Comparison of ENCODE assay signal across 10 cellular contexts in the genomic region with DNA sequence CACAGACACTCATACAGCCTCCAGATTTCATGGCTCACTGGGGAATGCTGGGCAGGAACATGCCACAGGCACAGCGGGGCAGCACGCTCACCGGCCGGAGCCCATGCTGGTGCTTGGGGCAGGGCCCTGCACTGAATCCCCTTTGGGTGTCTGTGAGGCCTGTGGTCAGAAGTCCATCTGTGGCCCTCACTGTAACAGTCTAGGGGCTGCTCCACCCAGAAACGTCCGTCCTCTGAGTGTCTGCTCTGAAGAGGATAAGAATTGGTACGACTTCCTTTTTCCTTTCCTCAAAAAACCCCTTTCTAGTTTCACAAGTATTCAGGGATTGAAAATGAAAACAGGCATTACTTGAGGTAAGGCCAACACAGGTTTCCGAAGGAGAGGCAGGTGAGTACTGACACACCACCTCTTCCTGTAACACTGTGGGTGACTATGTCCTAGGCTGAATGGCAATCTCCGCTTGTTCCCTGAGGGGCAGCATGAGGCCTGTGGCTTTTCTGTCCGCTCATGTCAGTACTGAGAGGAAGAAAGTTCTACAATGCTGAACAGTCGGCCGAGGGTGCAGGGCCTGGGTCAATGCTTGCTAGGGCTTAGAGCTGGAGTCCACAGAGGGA. TPM values are rescaled to one million over a fixed set of nuclear protein-coding genes. Genes with fewer than 3 reads are reported as not detected.
DNase-seq lines count a peak whose midpoint lies in the region; ATAC-seq and TF ChIP-seq lines count a peak whose summit lies in the region.
"Had no signal": no experiment of that assay in that cellular context is flagged by ENCODE, and none has a peak within 500 bp of the region (broad histone marks: within the 10 kb centered on the region; RNA-seq: fewer than 3 reads in every experiment).

No MANE protein-coding gene starts in this region.

- ATAC-seq in GM21723 (IDR thresholded peaks at IDR 0.05; ENCODE audit: unreplicated experiment) (peak; percentile 70), HG03575 (IDR thresholded peaks at IDR 0.05; ENCODE audit: extremely low read depth, insufficient number of reproducible peaks, low FRiP score, unreplicated experiment) (peak; percentile 68), body of pancreas (no peak)
- ATAC-seq in stimulated activated memory B cell treated with anti-CD40 and anti-IgM and Interleukin-4, amounts not matched to agents 10 μg/mL and 1 μg/mL and 100 μg/mL, for 72 hours, result peak; percentile 80
- ATAC-seq: esophagus mucosa had no signal

- H3K36me3 ChIP-seq in body of pancreas (replicated peaks in 1 of 2; ENCODE audit: insufficient read depth in 1 of 2, low read depth in 2 of 2), result peaks cover 0 to 4% of the 10 kb centered on the region in 2 donors

- no peaks in the 10 kb centered on the region for H3K27me3 ChIP-seq in body of pancreas

- no peak overlapping the region for H3K4me3 ChIP-seq in body of pancreas

- WGBS in body of pancreas, 2 donors, result 87 to 91% methylated on average over 9 to 11 of the region's 12 CpGs

- peaks cover 20% of the 10 kb centered on the region for H3K4me1 ChIP-seq in body of pancreas

- CTCF ChIA-PET in activated CD4-positive, alpha-beta memory T cell treated with anti-CD3 and anti-CD28 coated beads for 36 hours (lab: Charles Lee), result interaction anchor here (1.5 kb wide), 1 partner anchor 52 kb away, joined by 4 read pairs; no protein-coding TSS in a partner anchor
- CTCF ChIA-PET in activated CD4-positive, alpha-beta memory T cell treated with anti-CD3 and anti-CD28 coated beads, Interleukin-2, amount 10 ng/mL, durations not matched to agents 7 days and 5 days (lab: Charles Lee), result no interaction called here

- H3K4me1 Mint-ChIP-seq in activated CD4-positive, alpha-beta memory T cell treated with anti-CD3 and anti-CD28 coated beads for 36 hours (ENCODE audit: low read depth), result peaks cover 20% of the 10 kb centered on the region
- H3K4me1 Mint-ChIP-seq in activated CD4-positive, alpha-beta memory T cell treated with anti-CD3 and anti-CD28 coated beads, Interleukin-2, amount 10 ng/mL, durations not matched to agents 7 days and 5 days, result peaks cover 14% of the 10 kb centered on the region
- H3K4me1 Mint-ChIP-seq in stimulated activated memory B cell treated with anti-CD40 and anti-IgM and Interleukin-4, amounts not matched to agents 10 μg/mL and 1 μg/mL and 100 μg/mL, for 72 hours, result peaks cover 23% of the 10 kb centered on the region

- H3K27me3 Mint-ChIP-seq in activated CD4-positive, alpha-beta memory T cell treated with anti-CD3 and anti-CD28 coated beads for 36 hours, result no peaks in the 10 kb centered on the region
- no peaks in the 10 kb centered on the region for H3K27me3 Mint-ChIP-seq in activated CD4-positive, alpha-beta memory T cell treated with anti-CD3 and anti-CD28 coated beads, Interleukin-2, amount 10 ng/mL, durations not matched to agents 7 days and 5 days
- no peaks in the 10 kb centered on the region for H3K27me3 Mint-ChIP-seq in stimulated activated memory B cell treated with anti-CD40 and anti-IgM and Interleukin-4, amounts not matched to agents 10 μg/mL and 1 μg/mL and 100 μg/mL, for 72 hours

- TF ChIP-seq POLR2A in body of pancreas (IDR thresholded peaks at IDR 0.05), result no peak

- peak; percentile 19 for DNase-seq in activated CD4-positive, alpha-beta memory T cell treated with anti-CD3 and anti-CD28 coated beads for 36 hours
- no peak for DNase-seq in activated CD4-positive, alpha-beta memory T cell treated with anti-CD3 and anti-CD28 coated beads, Interleukin-2, amount 10 ng/mL, durations not matched to agents 7 days and 5 days
- DNase-seq in anterior cingulate cortex (lab: John Stamatoyannopoulos, UW) (no peak), NCI-H1417 treated with DMSO at 0.1 percent for 48 hours (lab: John Stamatoyannopoulos, UW) (no peak), body of pancreas (no peak)
- DNase-seq: NCI-H748 treated with DMSO at 0.1 percent for 48 hours had no signal

- TF ChIP-seq CTCF in body of pancreas (IDR thresholded peaks at IDR 0.05), result no peak

- peaks cover 6% of the 10 kb centered on the region for H3K36me3 Mint-ChIP-seq in activated CD4-positive, alpha-beta memory T cell treated with anti-CD3 and anti-CD28 coated beads for 36 hours
- no peaks in the 10 kb centered on the region for H3K36me3 Mint-ChIP-seq in activated CD4-positive, alpha-beta memory T cell treated with anti-CD3 and anti-CD28 coated beads, Interleukin-2, amount 10 ng/mL, durations not matched to agents 7 days and 5 days (ENCODE audit: low read depth)
- H3K36me3 Mint-ChIP-seq in stimulated activated memory B cell treated with anti-CD40 and anti-IgM and Interleukin-4, amounts not matched to agents 10 μg/mL and 1 μg/mL and 100 μg/mL, for 72 hours, result peaks cover 23% of the 10 kb centered on the region

- no peak overlapping the region for H3K27ac Mint-ChIP-seq in activated CD4-positive, alpha-beta memory T cell treated with anti-CD3 and anti-CD28 coated beads for 36 hours
- no peak overlapping the region for H3K27ac Mint-ChIP-seq in activated CD4-positive, alpha-beta memory T cell treated with anti-CD3 and anti-CD28 coated beads, Interleukin-2, amount 10 ng/mL, durations not matched to agents 7 days and 5 days
- H3K27ac Mint-ChIP-seq in stimulated activated memory B cell treated with anti-CD40 and anti-IgM and Interleukin-4, amounts not matched to agents 10 μg/mL and 1 μg/mL and 100 μg/mL, for 72 hours, result peak overlapping the region; percentile 78

- H3K9me3 Mint-ChIP-seq in activated CD4-positive, alpha-beta memory T cell treated with anti-CD3 and anti-CD28 coated beads for 36 hours, result no peaks in the 10 kb centered on the region
- H3K9me3 Mint-ChIP-seq in activated CD4-positive, alpha-beta memory T cell treated with anti-CD3 and anti-CD28 coated beads, Interleukin-2, amount 10 ng/mL, durations not matched to agents 7 days and 5 days, result no peaks in the 10 kb centered on the region
- no peaks in the 10 kb centered on the region for H3K9me3 Mint-ChIP-seq in stimulated activated memory B cell treated with anti-CD40 and anti-IgM and Interleukin-4, amounts not matched to agents 10 μg/mL and 1 μg/mL and 100 μg/mL, for 72 hours

- POLR2A ChIA-PET in activated CD4-positive, alpha-beta memory T cell treated with anti-CD3 and anti-CD28 coated beads for 36 hours (lab: Charles Lee), result no interaction called here
- POLR2A ChIA-PET in activated CD4-positive, alpha-beta memory T cell treated with anti-CD3 and anti-CD28 coated beads, Interleukin-2, amount 10 ng/mL, durations not matched to agents 7 days and 5 days (lab: Charles Lee), result no interaction called here

- intact Hi-C loops in activated CD4-positive, alpha-beta memory T cell treated with anti-CD3 and anti-CD28 coated beads for 36 hours (cut with micrococcal nuclease), result no loop called here
- intact Hi-C loops in body of pancreas (cut with DNase I), result no loop called here

- peak overlapping the region in 1 of 4 donors; percentile 6 for H3K27ac ChIP-seq in body of pancreas

- H3K9me3 ChIP-seq in body of pancreas, result no peaks in the 10 kb centered on the region

- H3K4me3 Mint-ChIP-seq in activated CD4-positive, alpha-beta memory T cell treated with anti-CD3 and anti-CD28 coated beads for 36 hours, result no peak overlapping the region
- H3K4me3 Mint-ChIP-seq in activated CD4-positive, alpha-beta memory T cell treated with anti-CD3 and anti-CD28 coated beads, Interleukin-2, amount 10 ng/mL, durations not matched to agents 7 days and 5 days, result no peak overlapping the region
- H3K4me3 Mint-ChIP-seq in stimulated activated memory B cell treated with anti-CD40 and anti-IgM and Interleukin-4, amounts not matched to agents 10 μg/mL and 1 μg/mL and 100 μg/mL, for 72 hours, result peak overlapping the region; percentile 67

RNA-seq across cellular contexts. Expression of a gene that starts 42.5 kb away (rescaled TPM):
- 10 to 100 TPM; 24.0 to 27.2 TPM for total RNA-seq in activated CD4-positive, alpha-beta memory T cell treated with anti-CD3 and anti-CD28 coated beads for 36 hours
- total RNA-seq in activated CD4-positive, alpha-beta memory T cell treated with anti-CD3 and anti-CD28 coated beads, Interleukin-2, amount 10 ng/mL, durations not matched to agents 7 days and 5 days, result 10 to 100 TPM; 23.2 to 23.3 TPM
- total RNA-seq in body of pancreas, result 10 to 100 TPM in 1 of 2 donors, 1 to 10 TPM in 1; 7.0 to 22.4 TPM

RNA-seq across cellular contexts. Expression of a gene that starts 44.7 kb away (rescaled TPM):
- 10 to 100 TPM; 13.5 to 15.9 TPM for total RNA-seq in activated CD4-positive, alpha-beta memory T cell treated with anti-CD3 and anti-CD28 coated beads for 36 hours
- total RNA-seq in activated CD4-positive, alpha-beta memory T cell treated with anti-CD3 and anti-CD28 coated beads, Interleukin-2, amount 10 ng/mL, durations not matched to agents 7 days and 5 days, result 10 to 100 TPM; 12.1 to 15.3 TPM
- total RNA-seq in body of pancreas, result 10 to 100 TPM; 14.0 to 14.5 TPM
